9 cellular contexts compared by ENCODE assay signal in genomic region chr1:111476761-111477309, GRCh38. TPM values are rescaled to one million over a fixed set of nuclear protein-coding genes. Genes with fewer than 3 reads are reported as not detected.
DNase-seq lines count a peak whose midpoint lies in the region; ATAC-seq and TF ChIP-seq lines count a peak whose summit lies in the region.
"Had no signal": no experiment of that assay in that cellular context is flagged by ENCODE, and none has a peak within 500 bp of the region (broad histone marks: within the 10 kb centered on the region; RNA-seq: fewer than 3 reads in every experiment).

No MANE protein-coding gene starts in this region.

- H3K36me3 ChIP-seq in stomach (peaks cover 0 to 39% (median 8%) of the 10 kb centered on the region in 4 donors), vagina (no peaks in the 10 kb centered on the region)

- DNase-seq in AML-193 (lab: John Stamatoyannopoulos, UW) (peak; percentile 22 to 30), stomach (no peak), vagina (ENCODE audit: extremely low spot score in 2 of 2) (no peak), dermis blood vessel endothelial cell (no peak), GM19238 (ENCODE audit: insufficient read length, low spot score) (no peak)
- DNase-seq in Jurkat, Clone E6-1 (ENCODE audit: low read depth, low spot score): peak; percentile 77
- DNase-seq in activated naive CD4-positive, alpha-beta T cell treated with anti-CD3 and anti-CD28 coated beads, Interleukin-2, amount 50 U/mL, for 16 hours: peak; percentile 17
- DNase-seq: left cardiac atrium had no signal

- H3K4me1 ChIP-seq in stomach (peaks cover 0 to 42% (median 8%) of the 10 kb centered on the region in 4 donors), vagina (peaks cover 5% of the 10 kb centered on the region)

- ATAC-seq in GM19395 (IDR thresholded peaks at IDR 0.05; ENCODE audit: unreplicated experiment): peak; percentile 87

- intact Hi-C loops in stomach (cut with DNase I; ENCODE audit: low total_unique reads): no loop called here
- intact Hi-C loops in vagina (cut with DNase I): no loop called here

- no peak for TF ChIP-seq CTCF in stomach (IDR thresholded peaks at IDR 0.05)
- TF ChIP-seq CTCF in vagina (IDR thresholded peaks at IDR 0.05): no peak

- peak overlapping the region in 4 of 5 donors; percentile 21 to 68 (median 32) for H3K27ac ChIP-seq in stomach
- no peak overlapping the region for H3K27ac ChIP-seq in vagina

- 43 to 80% (median 48%) methylated on average over 2 of the region's 2 CpGs for WGBS in stomach, 5 donors

- TF ChIP-seq POLR2A in stomach (IDR thresholded peaks at IDR 0.05) (no peak), vagina (IDR thresholded peaks at IDR 0.05) (no peak)

- no peaks in the 10 kb centered on the region for H3K27me3 ChIP-seq in stomach
- H3K27me3 ChIP-seq in vagina: no peaks in the 10 kb centered on the region

- H3K9me3 ChIP-seq in stomach (no peaks in the 10 kb centered on the region), vagina (no peaks in the 10 kb centered on the region)

- no peak for TF ChIP-seq EP300 in stomach (IDR thresholded peaks at IDR 0.05)

- peak overlapping the region; percentile 17 for H3K4me3 ChIP-seq in Jurkat, Clone E6-1 (ENCODE audit: low read length)
- H3K4me3 ChIP-seq in stomach (no peak overlapping the region), vagina (no peak overlapping the region)

RNA-seq across cellular contexts. Expression of gene C1orf162, which starts 3.1 kb away (rescaled TPM):
- polyA plus RNA-seq in Jurkat, Clone E6-1 (2012; ENCODE audit: insufficient read depth, insufficient read length): 1.2 TPM
- total RNA-seq in stomach (10 to 100 TPM in 2 of 5 donors, 1 to 10 TPM in 3; 2.2 to 19.0 (median 3.2) TPM), vagina (46.2 TPM), dermis blood vessel endothelial cell (under 0.01 and 0.09 TPM in 2 replicates)
- polyA plus RNA-seq in stomach: 10 to 100 TPM; 12.3 to 18.3 (median 17.1) TPM

RNA-seq across cellular contexts. Expression of gene ADORA3, which starts 26.6 kb away (rescaled TPM):
- polyA plus RNA-seq in Jurkat, Clone E6-1 (2012; ENCODE audit: insufficient read depth, insufficient read length): not detected
- total RNA-seq in stomach: 10 to 100 TPM in 1 of 5 donors, 1 to 10 TPM in 2, under 1 TPM in 2; 0.29 to 44.3 (median 3.7) TPM
- polyA plus RNA-seq in stomach: 1 to 10 TPM; 1.2 to 5.9 (median 4.7) TPM
- 5.2 TPM for total RNA-seq in vagina
- not detected in 2 replicates for total RNA-seq in dermis blood vessel endothelial cell

RNA-seq across cellular contexts. Expression of gene TMIGD3, which starts 26.6 kb away (rescaled TPM):
- polyA plus RNA-seq in Jurkat, Clone E6-1 (2012; ENCODE audit: insufficient read depth, insufficient read length): not detected
- total RNA-seq in stomach: 1 to 10 TPM in 1 of 5 donors, not detected in 4; 7.6 TPM
- polyA plus RNA-seq in stomach: 1 to 10 TPM; 1.2 to 6.5 (median 2.7) TPM
- total RNA-seq in vagina: 2.9 TPM
- not detected in 2 replicates for total RNA-seq in dermis blood vessel endothelial cell

RNA-seq across cellular contexts. Expression of gene ATP5PB, which starts 27.6 kb away (rescaled TPM):
- polyA plus RNA-seq in Jurkat, Clone E6-1 (2012; ENCODE audit: insufficient read depth, insufficient read length): 401 TPM
- 100 to 1,000 TPM in 3 of 5 donors, 10 to 100 TPM in 2; 21.6 to 362 (median 190) TPM for total RNA-seq in stomach
- 100 to 1,000 TPM; 207 to 373 (median 332) TPM for polyA plus RNA-seq in stomach
- 142 TPM for total RNA-seq in vagina
- 325 and 449 TPM in 2 replicates for total RNA-seq in dermis blood vessel endothelial cell

RNA-seq across cellular contexts. Expression of gene WDR77, which starts 27.8 kb away (rescaled TPM):
- 84.0 TPM for polyA plus RNA-seq in Jurkat, Clone E6-1 (2012; ENCODE audit: insufficient read depth, insufficient read length)
- total RNA-seq in stomach (10 to 100 TPM in 4 of 5 donors, 1 to 10 TPM in 1; 5.8 to 31.2 (median 13.8) TPM), vagina (50.8 TPM), dermis blood vessel endothelial cell (52.2 and 65.2 TPM in 2 replicates)
- 10 to 100 TPM; 18.5 to 25.3 (median 25.1) TPM for polyA plus RNA-seq in stomach

Comparison
In these comparisons a context has a peak if more than half of its experiments do, and no peak if none do; other contexts are left out.
1. DNase-seq: peak in AML-193 (2 of 2), Jurkat, Clone E6-1 (single experiment) and activated naive CD4-positive, alpha-beta T cell treated with anti-CD3 and anti-CD28 coated beads, Interleukin-2, amount 50 U/mL, for 16 hours (single experiment); none in stomach (single experiment), vagina (0 of 2), dermis blood vessel endothelial cell (single experiment) and GM19238 (single experiment).